In the genomic region with DNA sequence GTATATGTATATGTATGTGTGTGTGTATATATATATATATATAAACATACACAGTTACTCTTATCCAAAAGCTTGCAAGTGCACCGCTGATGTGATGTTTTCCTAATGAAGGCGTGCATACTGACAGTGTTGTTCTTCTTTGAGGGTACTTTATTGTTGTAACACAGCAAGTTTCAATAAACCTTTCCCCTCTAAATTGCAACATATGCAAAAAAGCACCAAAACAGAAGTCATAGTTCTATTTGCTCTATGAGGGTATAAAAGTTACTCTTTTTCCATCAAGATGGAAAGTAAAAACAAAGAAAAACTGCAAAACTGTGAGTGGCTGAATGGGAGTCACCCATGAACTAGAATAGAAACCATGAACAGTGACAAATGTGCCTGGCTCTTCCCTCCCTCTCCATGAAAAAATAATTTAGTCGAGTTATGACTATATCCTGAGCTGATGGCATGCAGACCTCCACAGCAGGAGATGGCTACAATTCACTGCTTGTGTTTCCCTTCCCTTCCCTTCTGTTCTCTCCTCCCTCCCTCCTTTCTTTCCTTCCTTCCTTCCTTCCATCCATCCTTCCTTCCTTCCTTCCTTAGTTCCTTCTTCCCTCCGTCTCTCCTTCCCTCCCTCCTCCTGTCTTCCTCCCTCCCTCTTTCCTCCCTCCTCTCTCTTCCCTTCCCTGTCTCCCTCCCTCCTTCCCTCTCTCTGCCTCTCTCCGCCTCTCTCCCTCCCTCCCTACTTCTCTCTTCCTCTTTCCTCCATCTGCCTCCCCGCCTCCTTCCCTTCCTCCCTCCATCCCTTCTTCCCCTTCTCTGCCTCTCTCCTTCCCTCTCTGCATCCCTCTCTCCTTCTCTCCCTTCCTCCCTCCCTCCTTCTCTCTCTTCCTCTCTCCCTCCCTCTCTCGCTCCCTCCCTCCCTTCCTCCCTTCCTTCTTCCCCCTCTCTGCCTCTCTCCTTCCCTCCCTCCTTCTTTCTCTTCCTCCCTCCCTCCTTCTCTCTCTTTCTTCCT, we compare ENCODE assay signal across 24 cellular contexts.
"Had no signal": no experiment of that assay in that cellular context is flagged by ENCODE, and none has a peak within 500 bp of the region (broad histone marks: within the 10 kb centered on the region; RNA-seq: fewer than 3 reads in every experiment).

No MANE protein-coding gene starts in this region.

- H3K9ac ChIP-seq: parathyroid adenoma had no signal

- H3K79me2 ChIP-seq: parathyroid adenoma had no signal

- DNase-seq: dorsolateral prefrontal cortex; effector CD4-positive, alpha-beta T cell; head of caudate nucleus; left cardiac atrium; left lung; mesenchymal stem cell; mucosa of descending colon; naive B cell; stimulated activated CD4-positive, alpha-beta T cell treated with anti-CD3 and anti-CD28 coated beads, Interleukin-2, amount 100 ng/mL, for 24 hours; stimulated activated CD4-positive, alpha-beta T cell treated with anti-CD3 and anti-CD28 coated beads, Interleukin-4, amount 100 ng/mL, for 24 hours; stimulated activated naive CD4-positive, alpha-beta T cell treated with Interleukin-2 at 50 U/mL for 16 hours; stomach; upper lobe of left lung had no signal

- H3K4me3 ChIP-seq: dorsolateral prefrontal cortex, left lung, mucosa of descending colon, stomach, tibial nerve, upper lobe of left lung had no signal

- H3K9me3 ChIP-seq: left lung, mucosa of descending colon, neutrophil, stomach, tibial nerve, upper lobe of left lung had no signal

- H3K36me3 Mint-ChIP-seq: mesothelial cell of epicardium; naive B cell; natural killer cell treated with Interleukin-12 subunit alpha and Interleukin-12 subunit beta and Interleukin-15 and Interleukin-18, amount 100 ng/mL, for 72 hours; stimulated activated effector memory CD8-positive, alpha-beta T cell treated with anti-CD3 and anti-CD28 coated beads, Interleukin-12 subunit alpha, Interleukin-12 subunit beta, amount 100 ng/mL, for 72 hours had no signal

- H3K27ac ChIP-seq: dorsolateral prefrontal cortex, left lung, neutrophil, parathyroid adenoma, stomach, tibial nerve, upper lobe of left lung had no signal

- H2AFZ ChIP-seq: parathyroid adenoma had no signal

- H3K9me3 Mint-ChIP-seq: mesothelial cell of epicardium; natural killer cell treated with Interleukin-12 subunit alpha and Interleukin-12 subunit beta and Interleukin-15 and Interleukin-18, amount 100 ng/mL, for 72 hours; neural crest cell; stimulated activated effector memory CD8-positive, alpha-beta T cell treated with anti-CD3 and anti-CD28 coated beads, Interleukin-12 subunit alpha, Interleukin-12 subunit beta, amount 100 ng/mL, for 72 hours had no signal

- H3K4me1 Mint-ChIP-seq: mesothelial cell of epicardium; stimulated activated effector memory CD8-positive, alpha-beta T cell treated with anti-CD3 and anti-CD28 coated beads, Interleukin-12 subunit alpha, Interleukin-12 subunit beta, amount 100 ng/mL, for 72 hours had no signal

- FAIRE-seq: frontal cortex, islet of Langerhans, urothelium cell line had no signal

- H3K27me3 ChIP-seq: tibial nerve, upper lobe of left lung had no signal

- H3K36me3 ChIP-seq: left lung, neutrophil, stomach, tibial nerve, upper lobe of left lung had no signal

- ATAC-seq: left cardiac atrium; left lung; natural killer cell treated with Interleukin-12 subunit alpha and Interleukin-12 subunit beta and Interleukin-15 and Interleukin-18, amount 100 ng/mL, for 72 hours; sciatic nerve; stimulated activated effector memory CD8-positive, alpha-beta T cell treated with anti-CD3 and anti-CD28 coated beads, Interleukin-12 subunit alpha, Interleukin-12 subunit beta, amount 100 ng/mL, for 72 hours had no signal

- H3K4me3 Mint-ChIP-seq: mesothelial cell of epicardium; naive B cell; natural killer cell treated with Interleukin-12 subunit alpha and Interleukin-12 subunit beta and Interleukin-15 and Interleukin-18, amount 100 ng/mL, for 72 hours; neural crest cell; stimulated activated effector memory CD8-positive, alpha-beta T cell treated with anti-CD3 and anti-CD28 coated beads, Interleukin-12 subunit alpha, Interleukin-12 subunit beta, amount 100 ng/mL, for 72 hours had no signal

- H3K27ac Mint-ChIP-seq: mesothelial cell of epicardium; stimulated activated effector memory CD8-positive, alpha-beta T cell treated with anti-CD3 and anti-CD28 coated beads, Interleukin-12 subunit alpha, Interleukin-12 subunit beta, amount 100 ng/mL, for 72 hours had no signal

- H3K4me1 ChIP-seq: left lung, parathyroid adenoma, stomach, tibial nerve had no signal
